In the genomic region with DNA sequence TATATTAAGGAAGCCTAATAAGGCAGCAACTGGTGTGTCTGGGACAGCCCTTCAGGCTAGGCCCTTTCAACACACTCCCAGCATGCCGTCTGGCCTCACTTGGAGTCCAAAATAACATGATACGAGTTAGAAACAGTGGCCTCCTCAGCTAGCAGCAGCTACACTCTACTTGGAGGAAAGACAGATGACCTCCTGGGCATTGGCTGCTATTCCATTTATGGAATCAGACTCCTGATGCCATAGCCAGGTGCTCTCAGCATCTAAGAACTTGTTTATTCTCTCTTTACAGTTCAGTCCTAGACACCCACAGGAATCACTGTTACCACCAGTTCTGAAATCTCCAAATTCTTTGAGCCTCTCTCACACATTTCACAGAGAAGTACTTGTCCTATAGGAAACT, we compare ENCODE assay signal across 14 cellular contexts. TPM values are rescaled to one million over a fixed set of nuclear protein-coding genes. Genes with fewer than 3 reads are reported as not detected.
DNase-seq lines count a peak whose midpoint lies in the region; ATAC-seq, FAIRE-seq and TF ChIP-seq lines count a peak whose summit lies in the region.
"Had no signal": no experiment of that assay in that cellular context is flagged by ENCODE, and none has a peak within 500 bp of the region (broad histone marks: within the 10 kb centered on the region; RNA-seq: fewer than 3 reads in every experiment).

No MANE protein-coding gene starts in this region.

- no peak for TF ChIP-seq EP300 in transverse colon (IDR thresholded peaks at IDR 0.05; ENCODE audit: low read depth)

- H3K27me3 ChIP-seq in dorsolateral prefrontal cortex: no peaks in the 10 kb centered on the region
- H3K27me3 ChIP-seq in lung (ENCODE audit: control insufficient read depth, insufficient read depth): no peaks in the 10 kb centered on the region
- H3K27me3 ChIP-seq in transverse colon: no peaks in the 10 kb centered on the region

- H3K36me3 ChIP-seq in lung (ENCODE audit: control insufficient read depth in 2 of 2, insufficient read depth in 2 of 2, low read length in 2 of 2) (no peaks in the 10 kb centered on the region), transverse colon (no peaks in the 10 kb centered on the region)

- TF ChIP-seq POLR2A in transverse colon (IDR thresholded peaks at IDR 0.05): no peak

- TF ChIP-seq CTCF in dorsolateral prefrontal cortex (IDR thresholded peaks at IDR 0.05 in 54 of 56, conservative IDR thresholded peaks at IDR 0.05 in 2 of 56; ENCODE audit: low read depth in 1 of 56, partially characterized antibody in 56 of 56): no peak
- TF ChIP-seq CTCF in lung (IDR thresholded peaks at IDR 0.05; ENCODE audit: control extremely low read depth, extremely low read depth): no peak
- no peak for TF ChIP-seq CTCF in transverse colon (IDR thresholded peaks at IDR 0.05)

- no peak overlapping the region for H3K4me3 ChIP-seq in dorsolateral prefrontal cortex
- H3K4me3 ChIP-seq in lung: no peak overlapping the region
- H3K4me3 ChIP-seq in transverse colon: no peak overlapping the region

- H3K9me3 ChIP-seq in lung (ENCODE audit: control insufficient read depth in 2 of 2, insufficient read depth in 1 of 2, low read length in 1 of 2): no peaks in the 10 kb centered on the region
- no peaks in the 10 kb centered on the region for H3K9me3 ChIP-seq in transverse colon
- H3K9me3 ChIP-seq in T-helper 17 cell (ENCODE audit: control insufficient read depth, low read length, poor library complexity, severe bottlenecking): no peaks in the 10 kb centered on the region

- H3K4me1 ChIP-seq in lung (ENCODE audit: control insufficient read depth in 2 of 2, insufficient read depth in 2 of 2, low read length in 2 of 2): peaks cover 22 to 68% of the 10 kb centered on the region in 2 donors
- H3K4me1 ChIP-seq in transverse colon: peaks cover 26 to 65% (median 35%) of the 10 kb centered on the region in 4 donors

- H3K27ac ChIP-seq in dorsolateral prefrontal cortex (peak overlapping the region in 53 of 59 donors; percentile 20 to 99 (median 95)), lung (ENCODE audit: low read depth in 1 of 2, low read length in 1 of 2) (peak overlapping the region; percentile 43 to 80), transverse colon (peak overlapping the region; percentile 56 to 81 (median 78))

- H3K27me3 Mint-ChIP-seq in T-helper 17 cell: no peaks in the 10 kb centered on the region
- H3K27me3 Mint-ChIP-seq: activated CD8-positive, alpha-beta memory T cell treated with anti-CD3 and anti-CD28 coated beads, Interleukin-2, amount 10 ng/mL, durations not matched to agents 7 days and 5 days had no signal

- H3K27ac Mint-ChIP-seq in T-helper 17 cell: no peak overlapping the region
- H3K27ac Mint-ChIP-seq: activated CD8-positive, alpha-beta memory T cell treated with anti-CD3 and anti-CD28 coated beads, Interleukin-2, amount 10 ng/mL, durations not matched to agents 7 days and 5 days had no signal

- WGBS in lung, 2 donors: 72 to 77% methylated on average over 2 of the region's 2 CpGs
- WGBS in transverse colon (ENCODE audit: low coverage in 1 of 2), 2 donors: 66% methylated on average over 2 of the region's 2 CpGs; no CpG with 5 or more reads in 1 of the 2 donors

- in situ Hi-C loops in transverse colon (cut with MboI; ENCODE audit: low pct_ligation_motif_present in 1 of 4, low pct_unique_long_range_greater_than_20kb in 1 of 4, low sequenced_read_pairs in 3 of 4): no loop called here

- no peaks in the 10 kb centered on the region for H3K36me3 Mint-ChIP-seq in T-helper 17 cell (ENCODE audit: low read depth)
- H3K36me3 Mint-ChIP-seq: activated CD8-positive, alpha-beta memory T cell treated with anti-CD3 and anti-CD28 coated beads, Interleukin-2, amount 10 ng/mL, durations not matched to agents 7 days and 5 days had no signal

- no peak overlapping the region for H3K4me3 Mint-ChIP-seq in T-helper 17 cell
- H3K4me3 Mint-ChIP-seq: activated CD8-positive, alpha-beta memory T cell treated with anti-CD3 and anti-CD28 coated beads, Interleukin-2, amount 10 ng/mL, durations not matched to agents 7 days and 5 days had no signal

- intact Hi-C loops in dorsolateral prefrontal cortex (cut with DNase I) (no loop called here), transverse colon (cut with DNase I; ENCODE audit: low total_unique reads) (no loop called here)

- no peak for FAIRE-seq in RCC 7860 (lab: Jason Lieb, UNC)
- FAIRE-seq: HTR-8/SVneo had no signal

- H3K4me1 Mint-ChIP-seq in T-helper 17 cell: no peaks in the 10 kb centered on the region
- H3K4me1 Mint-ChIP-seq: activated CD8-positive, alpha-beta memory T cell treated with anti-CD3 and anti-CD28 coated beads, Interleukin-2, amount 10 ng/mL, durations not matched to agents 7 days and 5 days had no signal

- DNase-seq in RCC 7860 (ENCODE audit: low spot score) (peak; percentile 8), dorsolateral prefrontal cortex (peak in 1 of 10 donors; percentile 22), lung (ENCODE audit: low spot score) (no peak), transverse colon (no peak), T1000 (lab: John Stamatoyannopoulos, UW) (no peak), T-helper 17 cell (no peak)
- DNase-seq: activated CD8-positive, alpha-beta memory T cell treated with anti-CD3 and anti-CD28 coated beads, Interleukin-2, amount 10 ng/mL, durations not matched to agents 7 days and 5 days; amniotic stem cell; DND-41; NCI-H146; stimulated activated CD4-positive, alpha-beta T cell treated with anti-CD3 and anti-CD28 coated beads, Interleukin-15, amount 100 ng/mL, for 24 hours; T-helper 9 cell had no signal

- no peak for ATAC-seq in lung (ENCODE audit: insufficient read depth, low FRiP score)
- ATAC-seq in HG02973 (IDR thresholded peaks at IDR 0.05; ENCODE audit: unreplicated experiment): no peak
- no peak for ATAC-seq in T-helper 17 cell
- ATAC-seq: activated CD8-positive, alpha-beta memory T cell treated with anti-CD3 and anti-CD28 coated beads, Interleukin-2, amount 10 ng/mL, durations not matched to agents 7 days and 5 days had no signal

RNA-seq across cellular contexts. Expression of gene RUSC2, which starts 31.8 kb away (rescaled TPM):
- total RNA-seq in dorsolateral prefrontal cortex (100 to 1,000 TPM in 119 of 120 experiments, 10 to 100 TPM in 1; 95.5 to 189 (median 149) TPM), lung (10 to 100 TPM; 12.2 to 25.7 TPM), transverse colon (10 to 100 TPM in 2 of 4 donors, 1 to 10 TPM in 2; 7.0 to 16.8 (median 12.1) TPM), T-helper 17 cell (under 1 TPM; 0.18 to 0.75 TPM)
- 10 to 100 TPM; 12.8 to 16.6 TPM for polyA plus RNA-seq in lung

Comparison
In these comparisons a context has a peak if more than half of its experiments do, and no peak if none do; other contexts are left out.
1. RNA of gene RUSC2, which starts 31.8 kb away (total RNA-seq): 95.5 to 189 TPM in dorsolateral prefrontal cortex, 12.2 to 25.7 TPM in lung and 7.0 to 16.8 TPM in transverse colon; 0.18 to 0.75 TPM in T-helper 17 cell; every median in the first group is over 4 times any median in the second.
2. Peak in every context shown above with its lines, with median percentiles within 50 percentile points of each other: H3K27ac ChIP-seq.